ENCODE assay signal across 21 cellular contexts in the genomic region with DNA sequence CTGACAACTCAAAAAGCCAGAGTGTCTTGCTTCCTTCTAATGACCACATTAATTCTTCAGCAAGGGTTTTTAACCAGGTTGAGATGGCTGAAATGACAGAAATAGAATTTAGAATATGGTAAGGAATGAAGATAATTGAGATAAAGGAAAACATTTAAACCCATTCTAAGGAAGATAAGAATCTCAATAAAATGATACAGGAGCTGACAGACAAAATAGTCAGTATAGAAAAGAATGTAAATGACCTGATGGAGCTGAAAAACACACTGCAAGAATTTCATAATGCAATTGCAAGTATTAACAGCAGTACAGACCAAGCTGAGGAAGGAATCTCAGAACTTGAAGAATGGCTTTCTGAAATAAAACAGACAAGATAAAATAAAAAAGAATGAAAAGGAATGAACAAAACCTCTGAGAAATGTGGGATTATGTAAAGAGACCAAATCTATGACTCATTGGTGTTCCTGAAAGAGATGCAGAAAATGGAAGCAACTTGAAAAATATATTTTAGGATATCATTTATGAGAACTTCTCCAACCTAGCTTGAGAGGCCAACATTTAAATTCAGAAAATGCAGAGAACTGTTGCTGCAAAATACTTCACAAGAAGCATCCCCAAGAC.
"Had no signal": no experiment of that assay in that cellular context is flagged by ENCODE, and none has a peak within 500 bp of the region (broad histone marks: within the 10 kb centered on the region; RNA-seq: fewer than 3 reads in every experiment).

No MANE protein-coding gene starts in this region.

- H3K9me3 ChIP-seq: adrenal gland, body of pancreas had no signal

- H3K4me1 ChIP-seq: adrenal gland, body of pancreas had no signal

- DNase-seq: activated CD4-positive, alpha-beta T cell treated with anti-CD3 and anti-CD28 coated beads for 4 hours; activated CD8-positive, alpha-beta memory T cell treated with anti-CD3 and anti-CD28 coated beads, Interleukin-2, amount 50 U/mL, for 48 hours; activated CD8-positive, alpha-beta T cell treated with anti-CD3 and anti-CD28 coated beads for 36 hours; activated naive CD4-positive, alpha-beta T cell treated with anti-CD3 and anti-CD28 coated beads, Interleukin-2, amount 50 U/mL, for 16 hours; activated naive CD8-positive, alpha-beta T cell treated with anti-CD3 and anti-CD28 coated beads, Interleukin-2, amount 10 ng/mL, durations not matched to agents 7 days and 5 days; activated T-cell treated with anti-CD3 and anti-CD28 coated beads, Interleukin-2, amount 50 U/mL, for 1 hour; adrenal gland; aorta; body of pancreas; central memory CD4-positive, alpha-beta T cell; KG1; NCI-H1092; NCI-H1417; NCI-H1930; NCI-H345; NCI-H510A; NCI-H526 treated with DMSO at 0.1 percent for 48 hours; NCI-H82; SIG-M5 had no signal

- H3K4me3 ChIP-seq: adrenal gland, body of pancreas had no signal

- H3K27me3 ChIP-seq: adrenal gland, body of pancreas had no signal

- ATAC-seq: activated CD4-positive, CD25-positive, alpha-beta regulatory T cell treated with anti-CD3 and anti-CD28 coated beads, Interleukin-2, amount 50 U/mL, for 24 hours; activated CD8-positive, alpha-beta T cell treated with anti-CD3 and anti-CD28 coated beads for 36 hours; body of pancreas had no signal

- H3K4me3 Mint-ChIP-seq: activated CD8-positive, alpha-beta T cell treated with anti-CD3 and anti-CD28 coated beads for 36 hours; activated naive CD8-positive, alpha-beta T cell treated with anti-CD3 and anti-CD28 coated beads, Interleukin-2, amount 10 ng/mL, durations not matched to agents 7 days and 5 days; T-helper 1 cell treated with Interleukin-12 subunit alpha and Interleukin-12 subunit beta and Interleukin-4 antibody, amounts not matched to agents 30 μg/mL and 1 μg/mL, for 36 hours had no signal

- H3K27ac Mint-ChIP-seq: activated CD8-positive, alpha-beta T cell treated with anti-CD3 and anti-CD28 coated beads for 36 hours; activated naive CD8-positive, alpha-beta T cell treated with anti-CD3 and anti-CD28 coated beads, Interleukin-2, amount 10 ng/mL, durations not matched to agents 7 days and 5 days; T-helper 1 cell treated with Interleukin-12 subunit alpha and Interleukin-12 subunit beta and Interleukin-4 antibody, amounts not matched to agents 30 μg/mL and 1 μg/mL, for 36 hours had no signal

- H3K27ac ChIP-seq: adrenal gland, body of pancreas had no signal

- H3K36me3 ChIP-seq: adrenal gland had no signal
